In genomic region chr3:111594781-111595180, GRCh38 we compare ENCODE assay signal across 11 cellular contexts. TPM values are rescaled to one million over a fixed set of nuclear protein-coding genes. Genes with fewer than 3 reads are reported as not detected.
A peak's percentile ranks its signal among the peaks of the same experiment; 100 is the strongest.
DNase-seq lines count a peak whose midpoint lies in the region; ATAC-seq and TF ChIP-seq lines count a peak whose summit lies in the region.
"Had no signal": no experiment of that assay in that cellular context is flagged by ENCODE, and none has a peak within 500 bp of the region (broad histone marks: within the 10 kb centered on the region; RNA-seq: fewer than 3 reads in every experiment).

No MANE protein-coding gene starts in this region.

- peaks cover 51% of the 10 kb centered on the region for H3K4me1 Mint-ChIP-seq in CD4-positive, alpha-beta T cell (ENCODE audit: low read depth)
- peaks cover 61% of the 10 kb centered on the region for H3K4me1 Mint-ChIP-seq in activated CD8-positive, alpha-beta T cell treated with anti-CD3 and anti-CD28 coated beads for 36 hours (ENCODE audit: low read depth)
- H3K4me1 Mint-ChIP-seq: H9 had no signal

- no peaks in the 10 kb centered on the region for H3K79me1 ChIP-seq in mesenchymal stem cell (replicated peaks; ENCODE audit: low read length, poor library complexity, severe bottlenecking)

- H2BK15ac ChIP-seq in mesenchymal stem cell (ENCODE audit: low read depth, poor library complexity, severe bottlenecking) = no peak overlapping the region

- no peak overlapping the region for H4K91ac ChIP-seq in mesenchymal stem cell (ENCODE audit: low read length)

- peaks cover 89% of the 10 kb centered on the region for H3K36me3 Mint-ChIP-seq in CD4-positive, alpha-beta T cell (ENCODE audit: low read depth)
- peaks cover 77% of the 10 kb centered on the region for H3K36me3 Mint-ChIP-seq in activated CD8-positive, alpha-beta T cell treated with anti-CD3 and anti-CD28 coated beads for 36 hours (ENCODE audit: low read depth)

- H2BK12ac ChIP-seq in mesenchymal stem cell (ENCODE audit: low read length in 2 of 2) = peak overlapping the region in 1 of 2 experiments; percentile 77

- no peak overlapping the region for H3K4ac ChIP-seq in mesenchymal stem cell (ENCODE audit: low read depth in 1 of 2, low read length in 2 of 2)

- H3K27me3 Mint-ChIP-seq in CD4-positive, alpha-beta T cell = no peaks in the 10 kb centered on the region
- no peaks in the 10 kb centered on the region for H3K27me3 Mint-ChIP-seq in activated CD8-positive, alpha-beta T cell treated with anti-CD3 and anti-CD28 coated beads for 36 hours

- CTCF ChIA-PET in CD4-positive, alpha-beta T cell (lab: Charles Lee) = interaction anchor here (2.3 kb wide), 1 partner anchor 21 kb away, joined by 12 read pairs; no protein-coding TSS in a partner anchor
- CTCF ChIA-PET in activated CD8-positive, alpha-beta T cell treated with anti-CD3 and anti-CD28 coated beads for 36 hours (lab: Charles Lee) = interaction anchor here (0.9 to 3.3 kb wide), 10 partner anchors 9 to 97 kb away, joined by 3 to 30 read pairs (median 6); no protein-coding TSS in a partner anchor

- no peak for TF ChIP-seq CTCF in CD4-positive, alpha-beta T cell (IDR thresholded peaks at IDR 0.05)
- TF ChIP-seq CTCF in activated CD8-positive, alpha-beta T cell treated with anti-CD3 and anti-CD28 coated beads for 36 hours (IDR thresholded peaks at IDR 0.05) = no peak
- TF ChIP-seq CTCF in tibial artery (IDR thresholded peaks at IDR 0.05) = no peak
- TF ChIP-seq CTCF in vagina (IDR thresholded peaks at IDR 0.05) = no peak

- no peaks in the 10 kb centered on the region for H3K9me3 Mint-ChIP-seq in CD4-positive, alpha-beta T cell
- no peaks in the 10 kb centered on the region for H3K9me3 Mint-ChIP-seq in activated CD8-positive, alpha-beta T cell treated with anti-CD3 and anti-CD28 coated beads for 36 hours

- POLR2A ChIA-PET in CD4-positive, alpha-beta T cell (lab: Charles Lee) = interaction anchor here (0.6 to 0.9 kb wide), 2 partner anchors 252 to 929 kb away, joined by 3 read pairs; no protein-coding TSS in a partner anchor
- POLR2A ChIA-PET in activated CD8-positive, alpha-beta T cell treated with anti-CD3 and anti-CD28 coated beads for 36 hours (lab: Charles Lee) = interaction anchor here (0.8 to 3.5 kb wide), 13 partner anchors 8 to 52 kb away, joined by 3 to 32 read pairs (median 11); no protein-coding TSS in a partner anchor

- peak overlapping the region in 1 of 2 experiments; percentile 53 for H3K14ac ChIP-seq in mesenchymal stem cell (ENCODE audit: low read length in 2 of 2)

- H3K4me3 ChIP-seq in mesenchymal stem cell (ENCODE audit: insufficient read depth in 1 of 2, low read depth in 1 of 2, low read length in 2 of 2) = no peak overlapping the region
- H3K4me3 ChIP-seq in tibial artery = no peak overlapping the region
- H3K4me3 ChIP-seq in vagina = peak overlapping the region in 1 of 2 donors; percentile 36

- no peak for ATAC-seq in CD4-positive, alpha-beta T cell (ENCODE audit: poor library complexity)
- ATAC-seq in GM21528 (IDR thresholded peaks at IDR 0.05; ENCODE audit: low FRiP score, unreplicated experiment) = peak; percentile 23
- peak; percentile 21 for ATAC-seq in activated CD8-positive, alpha-beta T cell treated with anti-CD3 and anti-CD28 coated beads for 36 hours

- H3K27ac ChIP-seq in CD4-positive, alpha-beta T cell (ENCODE audit: low read depth, low read length) = no peak overlapping the region
- H3K27ac ChIP-seq in mesenchymal stem cell (ENCODE audit: low read length, poor library complexity, severe bottlenecking) (peak overlapping the region; percentile 99), tibial artery (no peak overlapping the region), vagina (no peak overlapping the region)
- H3K27ac ChIP-seq: neutrophil had no signal

- H3K27me3 ChIP-seq in CD4-positive, alpha-beta T cell (ENCODE audit: control insufficient read depth, insufficient read depth, low read length) = no peaks in the 10 kb centered on the region
- H3K27me3 ChIP-seq in mesenchymal stem cell (ENCODE audit: control insufficient read depth in 1 of 2, insufficient read depth in 1 of 2, low read length in 2 of 2) (no peaks in the 10 kb centered on the region), tibial artery (no peaks in the 10 kb centered on the region), vagina (no peaks in the 10 kb centered on the region)
- H3K27me3 ChIP-seq: neutrophil had no signal

- H3K27ac Mint-ChIP-seq in CD4-positive, alpha-beta T cell = peak overlapping the region; percentile 78
- H3K27ac Mint-ChIP-seq in activated CD8-positive, alpha-beta T cell treated with anti-CD3 and anti-CD28 coated beads for 36 hours = peak overlapping the region; percentile 97
- H3K27ac Mint-ChIP-seq: H9 had no signal

- peak overlapping the region; percentile 0 to 56 for H3K18ac ChIP-seq in mesenchymal stem cell (ENCODE audit: low read depth in 1 of 2, low read length in 2 of 2)

- H2BK120ac ChIP-seq in mesenchymal stem cell (ENCODE audit: low read depth, low read length) = no peak overlapping the region

- peak overlapping the region; percentile 83 for H2AK5ac ChIP-seq in mesenchymal stem cell (ENCODE audit: low read length, severe bottlenecking)

- DNase-seq in CD4-positive, alpha-beta T cell = no peak
- no peak for DNase-seq in activated CD8-positive, alpha-beta T cell treated with anti-CD3 and anti-CD28 coated beads for 36 hours
- DNase-seq in mesenchymal stem cell (no peak), DMS 273 treated with DMSO at 0.1 percent for 48 hours (lab: John Stamatoyannopoulos, UW) (no peak), tibial artery (no peak), vagina (ENCODE audit: extremely low spot score in 2 of 2) (no peak), NCI-H524 (lab: John Stamatoyannopoulos, UW) (no peak)
- DNase-seq: H9, NCI-H187 treated with DMSO at 0.1 percent for 48 hours had no signal

- intact Hi-C loops in CD4-positive, alpha-beta T cell (cut with DNase I, micrococcal nuclease) = no loop called here
- intact Hi-C loops in activated CD8-positive, alpha-beta T cell treated with anti-CD3 and anti-CD28 coated beads for 36 hours (cut with micrococcal nuclease) = loop anchor here (5.0 kb wide), 1 partner anchor 47 kb away; no protein-coding TSS in a partner anchor
- intact Hi-C loops in tibial artery (cut with DNase I; ENCODE audit: low total_unique reads) = no loop called here
- intact Hi-C loops in vagina (cut with DNase I) = no loop called here

- H2BK5ac ChIP-seq in mesenchymal stem cell (ENCODE audit: low read depth, low read length, poor library complexity, severe bottlenecking) = peak overlapping the region; percentile 98

- peak overlapping the region; percentile 69 for H4K8ac ChIP-seq in mesenchymal stem cell (ENCODE audit: low read length)

- H3K36me3 ChIP-seq in mesenchymal stem cell (ENCODE audit: control insufficient read depth in 1 of 2, insufficient read depth in 2 of 2, low read depth in 1 of 2, low read length in 2 of 2) (no peaks in the 10 kb centered on the region), tibial artery (no peaks in the 10 kb centered on the region), vagina (no peaks in the 10 kb centered on the region)
- H3K36me3 ChIP-seq: neutrophil had no signal

- H3K9me3 ChIP-seq in CD4-positive, alpha-beta T cell (ENCODE audit: control insufficient read depth, low read length) = no peaks in the 10 kb centered on the region
- H3K9me3 ChIP-seq in mesenchymal stem cell (ENCODE audit: control insufficient read depth, low read length) (no peaks in the 10 kb centered on the region), tibial artery (no peaks in the 10 kb centered on the region), vagina (no peaks in the 10 kb centered on the region)
- H3K9me3 ChIP-seq: neutrophil had no signal

- no peak overlapping the region for H3K4me3 Mint-ChIP-seq in CD4-positive, alpha-beta T cell
- H3K4me3 Mint-ChIP-seq in activated CD8-positive, alpha-beta T cell treated with anti-CD3 and anti-CD28 coated beads for 36 hours = peak overlapping the region; percentile 97
- H3K4me3 Mint-ChIP-seq: H9 had no signal

- H3K4me1 ChIP-seq in mesenchymal stem cell (ENCODE audit: control insufficient read depth, insufficient read depth, low read depth, low read length) = peaks cover 22% of the 10 kb centered on the region
- no peaks in the 10 kb centered on the region for H3K4me1 ChIP-seq in tibial artery
- H3K4me1 ChIP-seq in vagina = no peaks in the 10 kb centered on the region

- no peak for TF ChIP-seq POLR2A in vagina (IDR thresholded peaks at IDR 0.05)

- no peak overlapping the region for H2AFZ ChIP-seq in mesenchymal stem cell (ENCODE audit: low read depth, low read length)

- peak overlapping the region; percentile 10 for H3K4me2 ChIP-seq in mesenchymal stem cell (ENCODE audit: low read length, poor library complexity, severe bottlenecking)

- H3K9ac ChIP-seq in mesenchymal stem cell (ENCODE audit: low read length) = no peak overlapping the region

- 0% methylated on average over 1 of the region's 1 CpG for WGBS in mesenchymal stem cell

- H3K23ac ChIP-seq in mesenchymal stem cell (ENCODE audit: low read length in 2 of 2) = no peak overlapping the region

RNA-seq across cellular contexts. Expression of gene ZBED2, which starts 0.4 kb away (rescaled TPM):
- under 1 TPM in 1 of 2 experiments, not detected in 1; 0.11 TPM for total RNA-seq in CD4-positive, alpha-beta T cell
- total RNA-seq in activated CD8-positive, alpha-beta T cell treated with anti-CD3 and anti-CD28 coated beads for 36 hours = 100 to 1,000 TPM; 226 to 235 TPM
- polyA plus RNA-seq in mesenchymal stem cell (2013, experiment 1 of 2) = 0.01 TPM
- polyA plus RNA-seq in mesenchymal stem cell (2013, experiment 2 of 2) = not detected
- total RNA-seq in vagina = 4.9 TPM
- total RNA-seq: H9 had no signal

RNA-seq across cellular contexts. Expression of gene CD96, which starts 52.8 kb away (rescaled TPM):
- total RNA-seq in CD4-positive, alpha-beta T cell = 100 to 1,000 TPM; 194 to 205 TPM
- 100 to 1,000 TPM; 142 to 147 TPM for total RNA-seq in activated CD8-positive, alpha-beta T cell treated with anti-CD3 and anti-CD28 coated beads for 36 hours
- 0.03 TPM for polyA plus RNA-seq in mesenchymal stem cell (2013, experiment 1 of 2)
- 0.03 TPM for polyA plus RNA-seq in mesenchymal stem cell (2013, experiment 2 of 2)
- total RNA-seq in vagina = 13.5 TPM
- total RNA-seq: H9 had no signal

Comparison
In these comparisons a context has a peak if more than half of its experiments do, and no peak if none do; other contexts are left out.
1. RNA of gene ZBED2, which starts 0.4 kb away (total RNA-seq): 226 to 235 TPM in activated CD8-positive, alpha-beta T cell treated with anti-CD3 and anti-CD28 coated beads for 36 hours; 4.9 TPM in vagina (single experiment) and 0.11 TPM in CD4-positive, alpha-beta T cell; every median in the first group is over 10 times any median in the second.